ENCODE assay signal across 11 cellular contexts in genomic region chr4:162891788-162892707, GRCh38.
DNase-seq lines count a peak whose midpoint lies in the region; ATAC-seq and TF ChIP-seq lines count a peak whose summit lies in the region.
"Had no signal": no experiment of that assay in that cellular context is flagged by ENCODE, and none has a peak within 500 bp of the region (broad histone marks: within the 10 kb centered on the region; RNA-seq: fewer than 3 reads in every experiment).

No MANE protein-coding gene starts in this region.

- peak; percentile 50 for DNase-seq in KBM-7
- peak; percentile 4 for DNase-seq in mesenchymal stem cell
- no peak for DNase-seq in BE2C
- no peak for DNase-seq in transverse colon
- no peak for DNase-seq in inferior parietal cortex (ENCODE audit: extremely low spot score)
- DNase-seq in NCI-H510A treated with DMSO at 0.1 percent for 48 hours (lab: John Stamatoyannopoulos, UW), result no peak
- DNase-seq: aorta, spleen had no signal

- no peak overlapping the region for H2AK5ac ChIP-seq in mesenchymal stem cell (ENCODE audit: low read length, severe bottlenecking)

- no peak overlapping the region for H3K9ac ChIP-seq in mesenchymal stem cell (ENCODE audit: low read length)

- H2AFZ ChIP-seq in mesenchymal stem cell (ENCODE audit: low read depth, low read length), result no peak overlapping the region

- H2BK15ac ChIP-seq in mesenchymal stem cell (ENCODE audit: low read depth, poor library complexity, severe bottlenecking), result no peak overlapping the region

- H2BK5ac ChIP-seq in mesenchymal stem cell (ENCODE audit: low read depth, low read length, poor library complexity, severe bottlenecking), result no peak overlapping the region

- H3K27ac ChIP-seq in mesenchymal stem cell (ENCODE audit: low read length, poor library complexity, severe bottlenecking), result no peak overlapping the region
- no peak overlapping the region for H3K27ac ChIP-seq in transverse colon
- H3K27ac ChIP-seq: SJSA1, spleen had no signal

- H2BK12ac ChIP-seq in mesenchymal stem cell (ENCODE audit: low read length in 2 of 2), result no peak overlapping the region

- no peak for TF ChIP-seq CTCF in BE2C (IDR thresholded peaks at IDR 0.05; ENCODE audit: low read depth, low read length)
- TF ChIP-seq CTCF in transverse colon (IDR thresholded peaks at IDR 0.05), result no peak

- TF ChIP-seq EP300 in transverse colon (IDR thresholded peaks at IDR 0.05; ENCODE audit: low read depth), result no peak

- intact Hi-C loops in transverse colon (cut with DNase I; ENCODE audit: low total_unique reads), result no loop called here

- no peaks in the 10 kb centered on the region for H3K79me1 ChIP-seq in mesenchymal stem cell (replicated peaks; ENCODE audit: low read length, poor library complexity, severe bottlenecking)

- H3K4me1 ChIP-seq in mesenchymal stem cell (ENCODE audit: control insufficient read depth, insufficient read depth, low read depth, low read length) (no peaks in the 10 kb centered on the region), BE2C (no peaks in the 10 kb centered on the region), transverse colon (no peaks in the 10 kb centered on the region)
- H3K4me1 ChIP-seq: SJSA1, spleen had no signal

- no peak overlapping the region for H3K14ac ChIP-seq in mesenchymal stem cell (ENCODE audit: low read length in 2 of 2)

- H3K18ac ChIP-seq in mesenchymal stem cell (ENCODE audit: low read depth in 1 of 2, low read length in 2 of 2), result no peak overlapping the region

- no peak overlapping the region for H3K4ac ChIP-seq in mesenchymal stem cell (ENCODE audit: low read depth in 1 of 2, low read length in 2 of 2)

- no peak for TF ChIP-seq POLR2A in transverse colon (IDR thresholded peaks at IDR 0.05)

- in situ Hi-C loops in KBM-7 (cut with MboI; ENCODE audit: low pct_unique_long_range_greater_than_20kb, low sequenced_read_pairs), result no loop called here
- in situ Hi-C loops in transverse colon (cut with MboI; ENCODE audit: low pct_ligation_motif_present in 1 of 4, low pct_unique_long_range_greater_than_20kb in 1 of 4, low sequenced_read_pairs in 3 of 4), result no loop called here

- no peak overlapping the region for H4K8ac ChIP-seq in mesenchymal stem cell (ENCODE audit: low read length)

- 82% methylated on average over 1 of the region's 3 CpGs for WGBS in mesenchymal stem cell
- WGBS in transverse colon (ENCODE audit: low coverage in 1 of 2), 2 donors, result 41% methylated on average over 3 of the region's 3 CpGs

- H4K91ac ChIP-seq in mesenchymal stem cell (ENCODE audit: low read length), result no peak overlapping the region

- no peak overlapping the region for H3K23ac ChIP-seq in mesenchymal stem cell (ENCODE audit: low read length in 2 of 2)

- ATAC-seq in GM18867 (IDR thresholded peaks at IDR 0.05; ENCODE audit: unreplicated experiment), result peak; percentile 98
- peak; percentile 99 for ATAC-seq in HG02571 (IDR thresholded peaks at IDR 0.05; ENCODE audit: unreplicated experiment)

- no peaks in the 10 kb centered on the region for H3K27me3 ChIP-seq in mesenchymal stem cell (ENCODE audit: control insufficient read depth in 1 of 2, insufficient read depth in 1 of 2, low read length in 2 of 2)
- H3K27me3 ChIP-seq in BE2C, result no peaks in the 10 kb centered on the region
- H3K27me3 ChIP-seq in transverse colon, result no peaks in the 10 kb centered on the region
- H3K27me3 ChIP-seq: SJSA1, spleen had no signal

- H3K4me2 ChIP-seq in mesenchymal stem cell (ENCODE audit: low read length, poor library complexity, severe bottlenecking), result no peak overlapping the region

- no peak overlapping the region for H3K4me3 ChIP-seq in mesenchymal stem cell (ENCODE audit: insufficient read depth in 1 of 2, low read depth in 1 of 2, low read length in 2 of 2)
- no peak overlapping the region for H3K4me3 ChIP-seq in BE2C (ENCODE audit: low read depth, low read length)
- H3K4me3 ChIP-seq in transverse colon, result no peak overlapping the region
- H3K4me3 ChIP-seq: SJSA1, spleen had no signal

- no peaks in the 10 kb centered on the region for H3K36me3 ChIP-seq in mesenchymal stem cell (ENCODE audit: control insufficient read depth in 1 of 2, insufficient read depth in 2 of 2, low read depth in 1 of 2, low read length in 2 of 2)
- H3K36me3 ChIP-seq in BE2C, result no peaks in the 10 kb centered on the region
- H3K36me3 ChIP-seq in transverse colon, result no peaks in the 10 kb centered on the region
- H3K36me3 ChIP-seq: SJSA1, spleen had no signal

- no peaks in the 10 kb centered on the region for H3K9me3 ChIP-seq in mesenchymal stem cell (ENCODE audit: control insufficient read depth, low read length)
- H3K9me3 ChIP-seq in BE2C, result no peaks in the 10 kb centered on the region
- H3K9me3 ChIP-seq in transverse colon, result no peaks in the 10 kb centered on the region
- H3K9me3 ChIP-seq: SJSA1, spleen had no signal

- no peak overlapping the region for H2BK120ac ChIP-seq in mesenchymal stem cell (ENCODE audit: low read depth, low read length)

Comparison
In these comparisons a context has a peak if more than half of its experiments do, and no peak if none do; other contexts are left out.
1. DNase-seq: peak in KBM-7 (single experiment) and mesenchymal stem cell (single experiment); none in BE2C (single experiment), transverse colon (single experiment), inferior parietal cortex (single experiment) and NCI-H510A treated with DMSO at 0.1 percent for 48 hours (single experiment).